1 cellular context compared by ENCODE assay signal in the genomic region with DNA sequence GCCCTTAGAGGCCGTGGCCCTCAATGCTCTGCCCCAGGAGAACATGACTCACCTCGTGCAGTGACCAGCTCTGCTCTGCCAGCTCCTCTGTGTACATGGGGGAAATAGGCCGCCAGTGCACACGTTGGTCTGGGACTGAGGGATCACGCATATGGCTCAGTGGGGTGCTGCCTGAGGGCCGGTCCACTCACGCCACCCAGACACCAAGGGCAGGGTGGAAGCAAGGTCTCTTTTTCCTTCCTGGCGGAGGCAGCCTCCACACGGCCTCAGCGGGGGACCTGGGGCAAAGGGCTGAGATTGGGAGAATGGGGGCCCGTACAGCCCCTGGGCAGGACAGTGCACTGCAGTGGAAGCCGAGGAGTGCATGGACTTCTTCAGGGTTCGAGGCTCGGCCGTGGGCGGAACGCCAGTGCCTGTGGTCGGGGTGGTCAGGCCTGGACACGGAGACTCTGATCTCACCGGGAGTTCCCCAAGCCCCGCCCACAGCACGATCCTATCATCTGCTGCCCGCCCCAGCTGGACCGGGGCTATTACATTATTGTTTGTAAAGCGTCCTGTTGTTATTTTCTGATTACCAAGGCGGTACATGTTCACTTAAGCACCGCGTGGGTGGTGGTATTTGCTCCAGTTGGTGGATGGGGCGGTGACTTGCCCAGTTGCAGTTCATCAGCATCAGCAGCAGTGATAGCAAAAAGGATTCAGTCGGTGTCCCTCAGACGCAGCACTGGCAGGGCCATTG.
A peak's percentile ranks its signal among the peaks of the same experiment; 100 is the strongest.
TF ChIP-seq lines count a peak whose summit lies in the region.

No MANE protein-coding gene starts in this region.

TF ChIP-seq in HepG2, 621 proteins besides CTCF, POLR2A, EP300 and RAD21 (continued from another document and continues in another):
- TF ChIP-seq KLF13 (CRISPR knock-in tag; IDR thresholded peaks at IDR 0.05) (no peak), ZNF556 (CRISPR knock-in tag; IDR thresholded peaks at IDR 0.05; ENCODE audit: borderline replicate concordance) (peak; percentile 29; the same call in 1 of the 2 replicates), ZNF841 (CRISPR knock-in tag; IDR thresholded peaks at IDR 0.05; ENCODE audit: borderline replicate concordance) (no peak), ZNF329 (CRISPR knock-in tag; IDR thresholded peaks at IDR 0.05; ENCODE audit: low read depth) (no peak; the same call in none of the 2 replicates), MEIS1 (CRISPR knock-in tag; IDR thresholded peaks at IDR 0.05; ENCODE audit: borderline replicate concordance) (peak; percentile 76; the same call in 1 of the 2 replicates), ZMYM2 (CRISPR knock-in tag; IDR thresholded peaks at IDR 0.05) (0 out of 2 replicates have a peak, but pooled peaks have one; percentile 46), RARG (CRISPR knock-in tag; IDR thresholded peaks at IDR 0.05; ENCODE audit: low read depth) (0 out of 2 replicates have a peak, but pooled peaks have one; percentile 63), SP2 (CRISPR knock-in tag; IDR thresholded peaks at IDR 0.05) (no peak), MTA1 (CRISPR knock-in tag; IDR thresholded peaks at IDR 0.05; ENCODE audit: borderline replicate concordance) (peak; percentile 64; the same call in 1 of the 2 replicates), FOXC1 (CRISPR knock-in tag; IDR thresholded peaks at IDR 0.05; ENCODE audit: borderline replicate concordance) (no peak; the same call in 1 of the 2 replicates), REXO4 (CRISPR knock-in tag; IDR thresholded peaks at IDR 0.05; ENCODE audit: borderline replicate concordance) (no peak), NFRKB (IDR thresholded peaks at IDR 0.05) (no peak), ZBTB7A (CRISPR knock-in tag; IDR thresholded peaks at IDR 0.05) (peak; percentile 90), ARNTL (CRISPR knock-in tag; IDR thresholded peaks at IDR 0.05) (peak; percentile 74; the same call in 1 of the 2 replicates), ZNF3 (CRISPR knock-in tag; IDR thresholded peaks at IDR 0.05) (no peak), ZSCAN29 (CRISPR knock-in tag; conservative IDR thresholded peaks at IDR 0.05) (0 out of 2 replicates have a peak, but pooled peaks have one; percentile 43), NKX3-1 (CRISPR knock-in tag; IDR thresholded peaks at IDR 0.05) (0 out of 2 replicates have a peak, but pooled peaks have one; percentile 44), SOX13 (IDR thresholded peaks at IDR 0.05) (no peak), SOX13 (CRISPR knock-in tag; conservative IDR thresholded peaks at IDR 0.05 in 1 of 2, IDR thresholded peaks at IDR 0.05 in 1 of 2) (peak in 1 of 2 experiments; percentile 28; a peak in 1 of 4 replicates), HMGA1 (CRISPR knock-in tag; conservative IDR thresholded peaks at IDR 0.05) (no peak), HES4 (CRISPR knock-in tag; IDR thresholded peaks at IDR 0.05; ENCODE audit: borderline replicate concordance) (0 out of 2 replicates have a peak, but pooled peaks have one; percentile 30), TCF7 (IDR thresholded peaks at IDR 0.05; ENCODE audit: low read depth) (0 out of 2 replicates have a peak, but pooled peaks have one; percentile 35), ZNF224 (CRISPR knock-in tag; IDR thresholded peaks at IDR 0.05) (0 out of 2 replicates have a peak, but pooled peaks have one; percentile 25), ZNF205 (CRISPR knock-in tag; IDR thresholded peaks at IDR 0.05) (no peak), FLYWCH1 (CRISPR knock-in tag; IDR thresholded peaks at IDR 0.05) (0 out of 2 replicates have a peak, but pooled peaks have one; percentile 78), SP4 (CRISPR knock-in tag; IDR thresholded peaks at IDR 0.05) (peak; percentile 76), KDM2A (CRISPR knock-in tag; IDR thresholded peaks at IDR 0.05; ENCODE audit: borderline replicate concordance, low read depth) (peak; percentile 47; the same call in 1 of the 2 replicates), NCOA1 (CRISPR knock-in tag; IDR thresholded peaks at IDR 0.05) (0 out of 2 replicates have a peak, but pooled peaks have one; percentile 27), KDM5B (CRISPR knock-in tag; IDR thresholded peaks at IDR 0.05; ENCODE audit: borderline replicate concordance) (peak; percentile 71; the same call in 1 of the 2 replicates), ZNF572 (CRISPR knock-in tag; IDR thresholded peaks at IDR 0.05) (no peak), SATB2 (CRISPR knock-in tag; IDR thresholded peaks at IDR 0.05) (0 out of 2 replicates have a peak, but pooled peaks have one; percentile 32), ZSCAN21 (CRISPR knock-in tag; IDR thresholded peaks at IDR 0.05; ENCODE audit: borderline replicate concordance) (peak; percentile 69; the same call in 1 of the 2 replicates), ZNF34 (CRISPR knock-in tag; IDR thresholded peaks at IDR 0.05; ENCODE audit: borderline replicate concordance) (peak; percentile 88; the same call in 1 of the 2 replicates), GFI1 (CRISPR knock-in tag; IDR thresholded peaks at IDR 0.05; ENCODE audit: borderline replicate concordance) (no peak), TBP (CRISPR knock-in tag; IDR thresholded peaks at IDR 0.05) (no peak), PHF8 (CRISPR knock-in tag; IDR thresholded peaks at IDR 0.05) (peak; percentile 69)
- TF ChIP-seq, protein P1, sequence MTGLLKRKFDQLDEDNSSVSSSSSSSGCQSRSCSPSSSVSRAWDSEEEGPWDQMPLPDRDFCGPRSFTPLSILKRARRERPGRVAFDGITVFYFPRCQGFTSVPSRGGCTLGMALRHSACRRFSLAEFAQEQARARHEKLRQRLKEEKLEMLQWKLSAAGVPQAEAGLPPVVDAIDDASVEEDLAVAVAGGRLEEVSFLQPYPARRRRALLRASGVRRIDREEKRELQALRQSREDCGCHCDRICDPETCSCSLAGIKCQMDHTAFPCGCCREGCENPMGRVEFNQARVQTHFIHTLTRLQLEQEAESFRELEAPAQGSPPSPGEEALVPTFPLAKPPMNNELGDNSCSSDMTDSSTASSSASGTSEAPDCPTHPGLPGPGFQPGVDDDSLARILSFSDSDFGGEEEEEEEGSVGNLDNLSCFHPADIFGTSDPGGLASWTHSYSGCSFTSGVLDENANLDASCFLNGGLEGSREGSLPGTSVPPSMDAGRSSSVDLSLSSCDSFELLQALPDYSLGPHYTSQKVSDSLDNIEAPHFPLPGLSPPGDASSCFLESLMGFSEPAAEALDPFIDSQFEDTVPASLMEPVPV (CRISPR knock-in tag; IDR thresholded peaks at IDR 0.05) = peak; percentile 49; the same call in 1 of the 2 replicates
- TF ChIP-seq, protein P2, sequence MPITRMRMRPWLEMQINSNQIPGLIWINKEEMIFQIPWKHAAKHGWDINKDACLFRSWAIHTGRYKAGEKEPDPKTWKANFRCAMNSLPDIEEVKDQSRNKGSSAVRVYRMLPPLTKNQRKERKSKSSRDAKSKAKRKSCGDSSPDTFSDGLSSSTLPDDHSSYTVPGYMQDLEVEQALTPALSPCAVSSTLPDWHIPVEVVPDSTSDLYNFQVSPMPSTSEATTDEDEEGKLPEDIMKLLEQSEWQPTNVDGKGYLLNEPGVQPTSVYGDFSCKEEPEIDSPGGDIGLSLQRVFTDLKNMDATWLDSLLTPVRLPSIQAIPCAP (CRISPR knock-in tag; IDR thresholded peaks at IDR 0.05; ENCODE audit: low read depth) = no peak
- TF ChIP-seq, protein P3, sequence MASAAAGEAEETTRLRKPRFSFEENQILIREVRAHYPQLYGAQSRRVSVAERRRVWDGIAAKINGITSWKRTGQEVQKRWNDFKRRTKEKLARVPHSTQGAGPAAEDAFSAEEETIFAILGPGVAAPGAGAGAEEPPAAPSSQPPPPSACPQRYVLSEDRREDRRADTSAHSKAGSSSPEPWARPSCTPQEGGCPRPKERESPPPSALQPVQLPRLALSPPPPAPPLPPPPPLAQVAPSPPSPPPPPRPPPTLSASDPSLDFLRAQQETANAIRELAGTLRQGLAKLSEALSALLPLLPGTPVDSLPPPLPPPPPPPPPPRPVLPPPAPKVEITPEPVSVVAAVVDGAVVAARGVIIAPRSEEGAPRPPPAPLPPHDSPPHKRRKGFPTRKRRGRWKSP (CRISPR knock-in tag; IDR thresholded peaks at IDR 0.05) = 0 out of 2 replicates have a peak, but pooled peaks have one; percentile 45
- TF ChIP-seq, protein P4, sequence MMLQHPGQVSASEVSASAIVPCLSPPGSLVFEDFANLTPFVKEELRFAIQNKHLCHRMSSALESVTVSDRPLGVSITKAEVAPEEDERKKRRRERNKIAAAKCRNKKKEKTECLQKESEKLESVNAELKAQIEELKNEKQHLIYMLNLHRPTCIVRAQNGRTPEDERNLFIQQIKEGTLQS (CRISPR knock-in tag; IDR thresholded peaks at IDR 0.05) = peak; percentile 26; the same call in 1 of the 2 replicates
- TF ChIP-seq, protein P5, sequence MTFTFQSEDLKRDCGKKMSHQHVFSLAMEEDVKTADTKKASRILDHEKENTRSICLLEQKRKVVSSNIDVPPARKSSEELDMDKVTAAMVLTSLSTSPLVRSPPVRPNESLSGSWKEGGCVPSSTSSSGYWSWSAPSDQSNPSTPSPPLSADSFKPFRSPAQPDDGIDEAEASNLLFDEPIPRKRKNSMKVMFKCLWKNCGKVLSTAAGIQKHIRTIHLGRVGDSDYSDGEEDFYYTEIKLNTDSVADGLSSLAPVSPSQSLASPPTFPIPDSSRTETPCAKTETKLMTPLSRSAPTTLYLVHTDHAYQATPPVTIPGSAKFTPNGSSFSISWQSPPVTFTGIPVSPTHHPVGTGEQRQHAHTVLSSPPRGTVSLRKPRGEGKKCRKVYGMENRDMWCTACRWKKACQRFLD (CRISPR knock-in tag; IDR thresholded peaks at IDR 0.05; ENCODE audit: borderline replicate concordance) = 0 out of 2 replicates have a peak, but pooled peaks have one; percentile 53
- TF ChIP-seq, protein P6, sequence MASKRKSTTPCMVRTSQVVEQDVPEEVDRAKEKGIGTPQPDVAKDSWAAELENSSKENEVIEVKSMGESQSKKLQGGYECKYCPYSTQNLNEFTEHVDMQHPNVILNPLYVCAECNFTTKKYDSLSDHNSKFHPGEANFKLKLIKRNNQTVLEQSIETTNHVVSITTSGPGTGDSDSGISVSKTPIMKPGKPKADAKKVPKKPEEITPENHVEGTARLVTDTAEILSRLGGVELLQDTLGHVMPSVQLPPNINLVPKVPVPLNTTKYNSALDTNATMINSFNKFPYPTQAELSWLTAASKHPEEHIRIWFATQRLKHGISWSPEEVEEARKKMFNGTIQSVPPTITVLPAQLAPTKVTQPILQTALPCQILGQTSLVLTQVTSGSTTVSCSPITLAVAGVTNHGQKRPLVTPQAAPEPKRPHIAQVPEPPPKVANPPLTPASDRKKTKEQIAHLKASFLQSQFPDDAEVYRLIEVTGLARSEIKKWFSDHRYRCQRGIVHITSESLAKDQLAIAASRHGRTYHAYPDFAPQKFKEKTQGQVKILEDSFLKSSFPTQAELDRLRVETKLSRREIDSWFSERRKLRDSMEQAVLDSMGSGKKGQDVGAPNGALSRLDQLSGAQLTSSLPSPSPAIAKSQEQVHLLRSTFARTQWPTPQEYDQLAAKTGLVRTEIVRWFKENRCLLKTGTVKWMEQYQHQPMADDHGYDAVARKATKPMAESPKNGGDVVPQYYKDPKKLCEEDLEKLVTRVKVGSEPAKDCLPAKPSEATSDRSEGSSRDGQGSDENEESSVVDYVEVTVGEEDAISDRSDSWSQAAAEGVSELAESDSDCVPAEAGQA (IDR thresholded peaks at IDR 0.05; ENCODE audit: low read depth) = no peak
- TF ChIP-seq, protein P6 (CRISPR knock-in tag; IDR thresholded peaks at IDR 0.05; ENCODE audit: borderline replicate concordance) = no peak
- TF ChIP-seq, protein P7, sequence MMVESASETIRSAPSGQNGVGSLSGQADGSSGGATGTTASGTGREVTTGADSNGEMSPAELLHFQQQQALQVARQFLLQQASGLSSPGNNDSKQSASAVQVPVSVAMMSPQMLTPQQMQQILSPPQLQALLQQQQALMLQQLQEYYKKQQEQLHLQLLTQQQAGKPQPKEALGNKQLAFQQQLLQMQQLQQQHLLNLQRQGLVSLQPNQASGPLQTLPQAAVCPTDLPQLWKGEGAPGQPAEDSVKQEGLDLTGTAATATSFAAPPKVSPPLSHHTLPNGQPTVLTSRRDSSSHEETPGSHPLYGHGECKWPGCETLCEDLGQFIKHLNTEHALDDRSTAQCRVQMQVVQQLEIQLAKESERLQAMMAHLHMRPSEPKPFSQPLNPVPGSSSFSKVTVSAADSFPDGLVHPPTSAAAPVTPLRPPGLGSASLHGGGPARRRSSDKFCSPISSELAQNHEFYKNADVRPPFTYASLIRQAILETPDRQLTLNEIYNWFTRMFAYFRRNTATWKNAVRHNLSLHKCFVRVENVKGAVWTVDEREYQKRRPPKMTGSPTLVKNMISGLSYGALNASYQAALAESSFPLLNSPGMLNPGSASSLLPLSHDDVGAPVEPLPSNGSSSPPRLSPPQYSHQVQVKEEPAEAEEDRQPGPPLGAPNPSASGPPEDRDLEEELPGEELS (CRISPR knock-in tag; IDR thresholded peaks at IDR 0.05) = peak; percentile 88
- TF ChIP-seq, protein P8, sequence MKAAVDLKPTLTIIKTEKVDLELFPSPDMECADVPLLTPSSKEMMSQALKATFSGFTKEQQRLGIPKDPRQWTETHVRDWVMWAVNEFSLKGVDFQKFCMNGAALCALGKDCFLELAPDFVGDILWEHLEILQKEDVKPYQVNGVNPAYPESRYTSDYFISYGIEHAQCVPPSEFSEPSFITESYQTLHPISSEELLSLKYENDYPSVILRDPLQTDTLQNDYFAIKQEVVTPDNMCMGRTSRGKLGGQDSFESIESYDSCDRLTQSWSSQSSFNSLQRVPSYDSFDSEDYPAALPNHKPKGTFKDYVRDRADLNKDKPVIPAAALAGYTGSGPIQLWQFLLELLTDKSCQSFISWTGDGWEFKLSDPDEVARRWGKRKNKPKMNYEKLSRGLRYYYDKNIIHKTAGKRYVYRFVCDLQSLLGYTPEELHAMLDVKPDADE (CRISPR knock-in tag; IDR thresholded peaks at IDR 0.05) = peak; percentile 80; the same call in 1 of the 2 replicates
